In the genomic region with DNA sequence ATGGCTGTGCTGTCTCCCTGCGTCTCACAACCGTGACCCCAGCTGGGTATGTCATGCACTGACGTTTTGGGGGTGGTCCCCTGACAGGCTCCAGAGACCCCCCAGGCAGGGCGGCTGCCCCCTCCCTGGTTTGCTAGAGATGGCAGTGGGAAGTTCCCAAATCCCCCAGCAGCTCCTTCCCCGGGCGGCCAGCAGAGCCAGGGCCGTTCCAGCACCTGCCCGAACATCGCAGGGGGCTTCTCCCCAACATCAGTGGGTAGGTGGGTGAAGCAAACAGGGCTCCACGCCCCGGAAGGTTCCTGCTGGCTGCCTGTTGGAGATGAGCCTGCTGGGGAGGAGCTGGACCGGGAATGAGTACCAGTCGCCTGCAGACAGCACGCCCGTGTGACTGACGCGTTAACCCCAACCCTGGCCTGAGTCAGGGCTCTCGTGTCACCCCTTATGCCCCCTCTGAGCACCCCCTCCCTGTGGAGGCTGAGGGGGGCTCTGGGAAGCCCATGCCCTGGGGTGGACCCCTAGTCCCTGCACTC, we compare ENCODE assay signal across 7 cellular contexts.
"Had no signal": no experiment of that assay in that cellular context is flagged by ENCODE, and none has a peak within 500 bp of the region (broad histone marks: within the 10 kb centered on the region; RNA-seq: fewer than 3 reads in every experiment).

No MANE protein-coding gene starts in this region.

- H3K4me3 ChIP-seq: GM23248, HAP-1, K562 had no signal

- H3K27ac ChIP-seq: GM23248 had no signal

- H3K36me3 ChIP-seq: HAP-1 had no signal

- H3K4me1 ChIP-seq: HAP-1 had no signal

- FAIRE-seq: HTR-8/SVneo, K562 had no signal

- DNase-seq: GM23248, GOT3, HFFc6 had no signal

- ATAC-seq: HCT116, K562 had no signal

- H3K9ac ChIP-seq: GM23248 had no signal

- H3K4me3 Mint-ChIP-seq: HFFc6 had no signal

- H3K9me3 Mint-ChIP-seq: HFFc6 had no signal

- H3K9me3 ChIP-seq: HAP-1 had no signal

- H2AFZ ChIP-seq: GM23248 had no signal

- H3K27ac Mint-ChIP-seq: HFFc6 had no signal
